Comparison of ENCODE assay signal across 27 cellular contexts in genomic region chr13:47675871-47676270, GRCh38.
"Had no signal": no experiment of that assay in that cellular context is flagged by ENCODE, and none has a peak within 500 bp of the region (broad histone marks: within the 10 kb centered on the region; RNA-seq: fewer than 3 reads in every experiment).

No MANE protein-coding gene starts in this region.

- H3K27ac ChIP-seq: ascending aorta, cardiac muscle cell, VCaP had no signal

- H3K4me1 ChIP-seq: ascending aorta had no signal

- H3K4me3 ChIP-seq: ascending aorta, cardiac muscle cell had no signal

- ATAC-seq: activated CD8-positive, alpha-beta T cell treated with anti-CD3 and anti-CD28 coated beads for 36 hours; activated naive CD8-positive, alpha-beta T cell treated with anti-CD3 and anti-CD28 coated beads, Interleukin-2, amount 50 U/mL, for 24 hours had no signal

- H3K36me3 ChIP-seq: ascending aorta, cardiac muscle cell had no signal

- DNase-seq: activated B cell treated with CpG ODN at 0.5 μM for 24 hours; activated CD4-positive, alpha-beta memory T cell treated with anti-CD3 and anti-CD28 coated beads for 36 hours; activated CD4-positive, alpha-beta T cell treated with anti-CD3 and anti-CD28 coated beads for 4 hours; activated CD4-positive, alpha-beta T cell treated with anti-CD3 and anti-CD28 coated beads, Interleukin-2, amount 10 ng/mL, durations not matched to agents 24 days and 14 days; activated CD4-positive, alpha-beta T cell treated with anti-CD3 and anti-CD28 coated beads, Interleukin-2, amount 50 U/mL, for 1 hour; activated CD4-positive, alpha-beta T cell treated with anti-CD3 and anti-CD28 coated beads, Interleukin-2, amount 50 U/mL, for 4 hours; activated CD4-positive, CD25-positive, alpha-beta regulatory T cell treated with anti-CD3 and anti-CD28 coated beads, Interleukin-2, amount 50 U/mL, for 72 hours; activated CD8-positive, alpha-beta memory T cell treated with anti-CD3 and anti-CD28 coated beads, Interleukin-2, amount 50 U/mL, for 4 hours; activated CD8-positive, alpha-beta T cell treated with anti-CD3 and anti-CD28 coated beads for 36 hours; activated effector memory CD4-positive, alpha-beta T cell treated with Interleukin-2 at 50 U/mL for 16 hours; activated gamma-delta T cell; activated naive CD4-positive, alpha-beta T cell treated with anti-CD3 and anti-CD28 coated beads, Interleukin-2, amount 10 ng/mL, durations not matched to agents 7 days and 5 days; activated naive CD4-positive, alpha-beta T cell treated with Interleukin-2 at 50 U/mL for 16 hours; activated naive CD8-positive, alpha-beta T cell treated with anti-CD3 and anti-CD28 coated beads, Interleukin-2, amount 10 ng/mL, durations not matched to agents 7 days and 5 days; activated naive CD8-positive, alpha-beta T cell treated with anti-CD3 and anti-CD28 coated beads, Interleukin-2, amount 50 U/mL, for 24 hours; activated T-cell treated with anti-CD3 and anti-CD28 coated beads for 4 hours; activated T-cell treated with anti-CD3 and anti-CD28 coated beads, Interleukin-2, amount 50 U/mL, for 24 hours; activated T-cell treated with anti-CD3 and anti-CD28 coated beads, Interleukin-2, amount 50 U/mL, for 48 hours; amygdala; anterior cingulate cortex; central memory CD4-positive, alpha-beta T cell; T-helper 1 cell; T-helper 2 cell; T-helper 9 cell had no signal

- H3K27me3 ChIP-seq: ascending aorta, cardiac muscle cell had no signal

- H3K9me3 ChIP-seq: ascending aorta had no signal
